Comparison of ENCODE assay signal across 35 cellular contexts in the genomic region with DNA sequence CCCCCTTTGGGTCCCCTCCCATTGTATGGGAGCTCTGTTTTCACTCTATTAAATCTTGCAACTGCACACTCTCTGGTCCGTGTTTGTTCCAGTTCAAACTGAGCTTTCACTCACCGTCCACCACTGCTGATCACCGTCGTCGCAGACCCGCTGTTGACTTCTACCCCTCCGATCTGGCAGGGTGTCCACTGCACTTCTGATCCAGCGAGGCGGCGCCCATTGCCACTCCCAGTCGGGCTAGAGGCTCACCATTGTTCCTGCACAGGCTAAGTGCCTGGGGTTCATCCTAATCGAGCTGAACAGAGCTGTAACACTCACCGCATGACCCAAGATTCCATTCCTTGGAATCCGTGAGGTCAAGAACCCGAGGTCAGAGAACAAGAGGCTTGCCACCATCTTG.
"Had no signal": no experiment of that assay in that cellular context is flagged by ENCODE, and none has a peak within 500 bp of the region (broad histone marks: within the 10 kb centered on the region; RNA-seq: fewer than 3 reads in every experiment).

No MANE protein-coding gene starts in this region.

- H3K27me3 ChIP-seq: MG63 had no signal

- H3K9me3 ChIP-seq: MG63 had no signal

- H3K27ac ChIP-seq: KMS-11 had no signal

- H3K4me3 ChIP-seq: MG63 had no signal

- DNase-seq: Karpas-422, Kasumi-1, KBM-7, KG1, MG63, MM.1S, MV-4-11, NCI-H1048, NCI-H1092, NCI-H1092 treated with DMSO at 0.1 percent for 48 hours, NCI-H1105, NCI-H1105 treated with DMSO at 0.1 percent for 48 hours, NCI-H1417, NCI-H1417 treated with DMSO at 0.1 percent for 48 hours, NCI-H1436, NCI-H1436 treated with DMSO at 0.1 percent for 48 hours, NCI-H146, NCI-H1694, NCI-H1694 treated with DMSO at 0.1 percent for 48 hours, NCI-H187, NCI-H187 treated with DMSO at 0.1 percent for 48 hours, NCI-H1930, NCI-H2029, NCI-H2029 treated with DMSO at 0.1 percent for 48 hours, NCI-H2081, NCI-H2081 treated with DMSO at 0.1 percent for 48 hours, NCI-H2107, NCI-H2171, NCI-H2171 treated with DMSO at 0.1 percent for 48 hours, NCI-H2227 treated with DMSO at 0.1 percent for 48 hours, NCI-H226, NCI-H345, NCI-H446, NCI-H446 treated with DMSO at 0.1 percent for 48 hours had no signal
